In genomic region chr10:95831515-95831914, GRCh38 we compare ENCODE assay signal across 18 cellular contexts.
A peak's percentile ranks its signal among the peaks of the same experiment; 100 is the strongest.
DNase-seq lines count a peak whose midpoint lies in the region; ATAC-seq and TF ChIP-seq lines count a peak whose summit lies in the region.
"Had no signal": no experiment of that assay in that cellular context is flagged by ENCODE, and none has a peak within 500 bp of the region (broad histone marks: within the 10 kb centered on the region; RNA-seq: fewer than 3 reads in every experiment).

No MANE protein-coding gene starts in this region.

- no peak overlapping the region for H3K56ac ChIP-seq in IMR-90 (ENCODE audit: extremely low read depth, insufficient read depth, low read length)

- peak; percentile 66 for DNase-seq in activated CD4-positive, alpha-beta T cell treated with anti-CD3 and anti-CD28 coated beads, Interleukin-2, amount 10 ng/mL, durations not matched to agents 24 days and 14 days
- no peak for DNase-seq in activated CD4-positive, alpha-beta T cell treated with anti-CD3 and anti-CD28 coated beads for 4 hours
- DNase-seq in IMR-90 (no peak), natural killer cell (no peak)
- no peak for DNase-seq in activated naive CD8-positive, alpha-beta T cell treated with anti-CD3 and anti-CD28 coated beads, Interleukin-2, amount 10 ng/mL, durations not matched to agents 7 days and 5 days
- DNase-seq: DMS53, gastrocnemius medialis, NCI-H1105 treated with DMSO at 0.1 percent for 48 hours, NCI-H69, trophoblast cell had no signal

- 0 out of 2 replicates have a peak overlapping the region, but pooled peaks have one; percentile 4 for H4K91ac ChIP-seq in IMR-90 (ENCODE audit: insufficient read depth, low read depth, low read length)

- POLR2A ChIA-PET in IMR-90 (lab: Charles Lee; ENCODE audit: unreplicated experiment) = no interaction called here
- POLR2A ChIA-PET in activated naive CD8-positive, alpha-beta T cell treated with anti-CD3 and anti-CD28 coated beads, Interleukin-2, amount 10 ng/mL, durations not matched to agents 7 days and 5 days (lab: Charles Lee) = interaction anchor here (1.1 kb wide), 2 partner anchors 13 to 48 kb away, joined by 3 to 4 read pairs; no protein-coding TSS in a partner anchor

- H3K9me1 ChIP-seq in IMR-90 (ENCODE audit: insufficient read depth, low read length) = peaks cover 5% of the 10 kb centered on the region; the same call in 1 of the 2 replicates

- H3K9me3 ChIP-seq in IMR-90 (ENCODE audit: control insufficient read depth, insufficient read depth, low read length) = no peaks in the 10 kb centered on the region
- H3K9me3 ChIP-seq: gastrocnemius medialis had no signal

- intact Hi-C loops in activated CD4-positive, alpha-beta T cell treated with anti-CD3 and anti-CD28 coated beads, Interleukin-2, amount 10 ng/mL, durations not matched to agents 24 days and 14 days (cut with micrococcal nuclease) = no loop called here
- intact Hi-C loops in IMR-90 (cut with micrococcal nuclease) = loop anchor here (2.0 kb wide), 1 partner anchor 75 kb away; the partner anchor contains the start of gene CC2D2B
- intact Hi-C loops in natural killer cell (cut with micrococcal nuclease) = no loop called here

- H4K20me1 ChIP-seq in IMR-90 (ENCODE audit: insufficient read depth, low read length) = no peaks in the 10 kb centered on the region
- H4K20me1 ChIP-seq: BLaER1 treated with 17β-estradiol and CSF1 and Interleukin-3, amounts not matched to agents 10 nM and 100 nM had no signal

- peaks cover 22% of the 10 kb centered on the region for H3K36me3 Mint-ChIP-seq in activated CD4-positive, alpha-beta T cell treated with anti-CD3 and anti-CD28 coated beads, Interleukin-2, amount 10 ng/mL, durations not matched to agents 24 days and 14 days (ENCODE audit: low read depth)
- H3K36me3 Mint-ChIP-seq in activated naive CD8-positive, alpha-beta T cell treated with anti-CD3 and anti-CD28 coated beads, Interleukin-2, amount 10 ng/mL, durations not matched to agents 7 days and 5 days = peaks cover 19% of the 10 kb centered on the region
- no peaks in the 10 kb centered on the region for H3K36me3 Mint-ChIP-seq in natural killer cell

- H3K4me3 Mint-ChIP-seq in activated CD4-positive, alpha-beta T cell treated with anti-CD3 and anti-CD28 coated beads, Interleukin-2, amount 10 ng/mL, durations not matched to agents 24 days and 14 days = peak overlapping the region; percentile 73
- peak overlapping the region; percentile 80 for H3K4me3 Mint-ChIP-seq in activated naive CD8-positive, alpha-beta T cell treated with anti-CD3 and anti-CD28 coated beads, Interleukin-2, amount 10 ng/mL, durations not matched to agents 7 days and 5 days
- H3K4me3 Mint-ChIP-seq in natural killer cell = no peak overlapping the region
- H3K4me3 Mint-ChIP-seq: nephron had no signal

- 0 out of 2 replicates have a peak overlapping the region, but pooled peaks have one; percentile 46 for H2BK120ac ChIP-seq in IMR-90 (ENCODE audit: low read depth, low read length)

- no peak overlapping the region for H3K9ac ChIP-seq in IMR-90 (ENCODE audit: low read depth, low read length)
- H3K9ac ChIP-seq: BLaER1 treated with 17β-estradiol and CSF1 and Interleukin-3, amounts not matched to agents 10 nM and 100 nM had no signal

- H3K23ac ChIP-seq in IMR-90 (ENCODE audit: low read depth, low read length) = no peak overlapping the region

- H2AK5ac ChIP-seq in IMR-90 (ENCODE audit: low read depth, low read length) = no peak overlapping the region

- H2AK9ac ChIP-seq in IMR-90 (replicated peaks; ENCODE audit: low read depth, low read length, poor library complexity) = no peak overlapping the region

- no peak for ATAC-seq in IMR-90 (ENCODE audit: low read depth)
- ATAC-seq in activated naive CD8-positive, alpha-beta T cell treated with anti-CD3 and anti-CD28 coated beads, Interleukin-2, amount 10 ng/mL, durations not matched to agents 7 days and 5 days (ENCODE audit: low read depth) = no peak
- no peak for ATAC-seq in natural killer cell
- ATAC-seq in HG03196 (IDR thresholded peaks at IDR 0.05; ENCODE audit: unreplicated experiment) = no peak
- ATAC-seq in GM19467 (IDR thresholded peaks at IDR 0.05; ENCODE audit: unreplicated experiment) = no peak
- ATAC-seq in HG03025 (IDR thresholded peaks at IDR 0.05; ENCODE audit: low FRiP score, unreplicated experiment) = no peak

- no peak overlapping the region for H2BK15ac ChIP-seq in IMR-90 (ENCODE audit: low read depth, low read length)

- H3K4ac ChIP-seq in IMR-90 (ENCODE audit: low read depth, low read length) = no peak overlapping the region

- H3K36me3 ChIP-seq in IMR-90 (ENCODE audit: control insufficient read depth, insufficient read depth, low read length) = no peaks in the 10 kb centered on the region
- H3K36me3 ChIP-seq: BLaER1 treated with 17β-estradiol and CSF1 and Interleukin-3, amounts not matched to agents 10 nM and 100 nM; gastrocnemius medialis had no signal

- dilution Hi-C loops in IMR-90 (cut with HindIII; ENCODE audit: low sequenced_read_pairs, unreplicated experiment) = no loop called here

- no peak for TF ChIP-seq RAD21 in IMR-90 (IDR thresholded peaks at IDR 0.05; ENCODE audit: low read length)

- no TSS peak for BruUV-seq in IMR-90 (replicated peaks; lab: Mats Ljungman, UMichigan)

- H3K9me3 Mint-ChIP-seq in activated CD4-positive, alpha-beta T cell treated with anti-CD3 and anti-CD28 coated beads, Interleukin-2, amount 10 ng/mL, durations not matched to agents 24 days and 14 days = peaks cover 6% of the 10 kb centered on the region
- H3K9me3 Mint-ChIP-seq in activated naive CD8-positive, alpha-beta T cell treated with anti-CD3 and anti-CD28 coated beads, Interleukin-2, amount 10 ng/mL, durations not matched to agents 7 days and 5 days = peaks cover 2% of the 10 kb centered on the region
- H3K9me3 Mint-ChIP-seq in natural killer cell = no peaks in the 10 kb centered on the region
- H3K9me3 Mint-ChIP-seq: nephron had no signal

- peak overlapping the region; percentile 21; the same call in 1 of the 2 replicates for H3K18ac ChIP-seq in IMR-90 (ENCODE audit: low read depth, low read length)

- peaks cover 7% of the 10 kb centered on the region for H3K4me1 ChIP-seq in IMR-90 (ENCODE audit: control insufficient read depth, insufficient read depth, low read length)

- no peak overlapping the region for H2AFZ ChIP-seq in IMR-90 (replicated peaks; ENCODE audit: low read length, poor library complexity)

- H2BK5ac ChIP-seq in IMR-90 (ENCODE audit: low read depth, low read length, poor library complexity, severe bottlenecking) = no peak overlapping the region

- peaks cover 47% of the 10 kb centered on the region for H3K4me1 Mint-ChIP-seq in activated CD4-positive, alpha-beta T cell treated with anti-CD3 and anti-CD28 coated beads, Interleukin-2, amount 10 ng/mL, durations not matched to agents 24 days and 14 days
- H3K4me1 Mint-ChIP-seq in activated naive CD8-positive, alpha-beta T cell treated with anti-CD3 and anti-CD28 coated beads, Interleukin-2, amount 10 ng/mL, durations not matched to agents 7 days and 5 days = peaks cover 29% of the 10 kb centered on the region
- H3K4me1 Mint-ChIP-seq in natural killer cell = peaks cover 33 to 39% of the 10 kb centered on the region in 2 donors
- H3K4me1 Mint-ChIP-seq: nephron had no signal

- no peak overlapping the region for H4K8ac ChIP-seq in IMR-90 (ENCODE audit: low read depth in 2 of 2, low read length in 2 of 2)

- H3K27me3 ChIP-seq in IMR-90 (ENCODE audit: control insufficient read depth, insufficient read depth, low read length) = no peaks in the 10 kb centered on the region
- H3K27me3 ChIP-seq: BLaER1 treated with 17β-estradiol and CSF1 and Interleukin-3, amounts not matched to agents 10 nM and 100 nM; gastrocnemius medialis had no signal

- H2BK20ac ChIP-seq in IMR-90 (ENCODE audit: low read depth, low read length) = 0 out of 2 replicates have a peak overlapping the region, but pooled peaks have one; percentile 44

- in situ Hi-C loops in IMR-90 (cut with MboI; ENCODE audit: low sequenced_read_pairs) = no loop called here

- H3K27ac Mint-ChIP-seq in activated CD4-positive, alpha-beta T cell treated with anti-CD3 and anti-CD28 coated beads, Interleukin-2, amount 10 ng/mL, durations not matched to agents 24 days and 14 days = peak overlapping the region; percentile 98
- H3K27ac Mint-ChIP-seq in activated naive CD8-positive, alpha-beta T cell treated with anti-CD3 and anti-CD28 coated beads, Interleukin-2, amount 10 ng/mL, durations not matched to agents 7 days and 5 days = peak overlapping the region; percentile 96
- H3K27ac Mint-ChIP-seq in natural killer cell = peak overlapping the region; percentile 92 to 94
- H3K27ac Mint-ChIP-seq: nephron had no signal

- no peak overlapping the region for H3K4me2 ChIP-seq in IMR-90 (ENCODE audit: low read depth, low read length)
- H3K4me2 ChIP-seq: BLaER1 treated with 17β-estradiol and CSF1 and Interleukin-3, amounts not matched to agents 10 nM and 100 nM; smooth muscle cell had no signal

- no peak overlapping the region for H3K4me3 ChIP-seq in IMR-90 (ENCODE audit: insufficient read depth, low read depth, low read length)
- H3K4me3 ChIP-seq: BLaER1 treated with 17β-estradiol and CSF1 and Interleukin-3, amounts not matched to agents 10 nM and 100 nM; coronary artery; gastrocnemius medialis; lung; smooth muscle cell had no signal

- H3K27ac ChIP-seq in IMR-90 (ENCODE audit: insufficient read depth, low read length) = no peak overlapping the region; the same call in 1 of the 2 replicates
- H3K27ac ChIP-seq: BLaER1 treated with 17β-estradiol and CSF1 and Interleukin-3, amounts not matched to agents 10 nM and 100 nM had no signal

- TF ChIP-seq CTCF in IMR-90 (conservative IDR thresholded peaks at IDR 0.05; ENCODE audit: low read depth, low read length) (no peak), natural killer cell (IDR thresholded peaks at IDR 0.05) (no peak)

- CTCF ChIA-PET in IMR-90 (lab: Yijun Ruan, JAX) = interaction anchor here (15.6 kb wide), 1 partner anchor 137 kb away, joined by 174 read pairs; the partner anchor contains the start of gene TCTN3

- no peak overlapping the region for H4K5ac ChIP-seq in IMR-90 (ENCODE audit: low read depth, low read length)

- no peak overlapping the region for H3K14ac ChIP-seq in IMR-90 (replicated peaks; ENCODE audit: low read depth, low read length)

- no peak for TF ChIP-seq POLR2A in IMR-90 (IDR thresholded peaks at IDR 0.05; ENCODE audit: low read depth, low read length)

- no peaks in the 10 kb centered on the region for H3K27me3 Mint-ChIP-seq in activated CD4-positive, alpha-beta T cell treated with anti-CD3 and anti-CD28 coated beads, Interleukin-2, amount 10 ng/mL, durations not matched to agents 24 days and 14 days
- H3K27me3 Mint-ChIP-seq in activated naive CD8-positive, alpha-beta T cell treated with anti-CD3 and anti-CD28 coated beads, Interleukin-2, amount 10 ng/mL, durations not matched to agents 7 days and 5 days = no peaks in the 10 kb centered on the region
- no peaks in the 10 kb centered on the region for H3K27me3 Mint-ChIP-seq in natural killer cell (ENCODE audit: low read depth in 2 of 2)

- no peaks in the 10 kb centered on the region for H3K79me1 ChIP-seq in IMR-90 (ENCODE audit: low read depth in 1 of 2, low read length in 2 of 2)

TF ChIP-seq in IMR-90, 13 proteins besides CTCF, POLR2A, EP300 and RAD21:
- no peak for TF ChIP-seq MAZ (IDR thresholded peaks at IDR 0.05; ENCODE audit: borderline replicate concordance, low read depth, low read length)
- TF ChIP-seq CHD1 (IDR thresholded peaks at IDR 0.05; ENCODE audit: low read depth, low read length) = no peak
- TF ChIP-seq SMC3 (IDR thresholded peaks at IDR 0.05; ENCODE audit: low read depth, low read length) = no peak
- no peak for TF ChIP-seq BHLHE40 (IDR thresholded peaks at IDR 0.05; ENCODE audit: low read depth, low read length)
